1 cellular context compared by ENCODE assay signal in the genomic region with DNA sequence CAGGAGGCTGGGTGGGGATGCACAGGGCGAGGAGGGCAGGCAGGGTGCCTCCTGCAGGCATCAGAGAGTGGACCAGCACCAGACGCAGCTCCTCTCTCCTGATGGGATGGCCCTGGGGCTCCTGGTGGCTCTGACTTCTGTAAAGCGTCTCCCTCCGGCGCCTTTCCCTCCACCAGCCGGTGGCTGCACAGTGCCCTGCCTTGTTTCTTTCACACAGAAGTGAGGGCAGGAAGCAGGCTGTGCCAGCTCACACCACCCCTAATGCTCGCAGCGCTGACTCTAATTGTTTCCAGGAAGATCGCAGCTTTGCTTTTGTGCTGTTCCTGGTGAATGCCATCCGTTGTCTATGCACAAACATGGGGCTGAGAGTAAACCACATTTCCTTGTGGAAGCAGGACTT.
TF ChIP-seq lines count a peak whose summit lies in the region.

No MANE protein-coding gene starts in this region.

TF ChIP-seq in WTC11, 78 proteins besides CTCF, POLR2A, EP300 and RAD21 (continued from another document):
- TF ChIP-seq, protein P1, sequence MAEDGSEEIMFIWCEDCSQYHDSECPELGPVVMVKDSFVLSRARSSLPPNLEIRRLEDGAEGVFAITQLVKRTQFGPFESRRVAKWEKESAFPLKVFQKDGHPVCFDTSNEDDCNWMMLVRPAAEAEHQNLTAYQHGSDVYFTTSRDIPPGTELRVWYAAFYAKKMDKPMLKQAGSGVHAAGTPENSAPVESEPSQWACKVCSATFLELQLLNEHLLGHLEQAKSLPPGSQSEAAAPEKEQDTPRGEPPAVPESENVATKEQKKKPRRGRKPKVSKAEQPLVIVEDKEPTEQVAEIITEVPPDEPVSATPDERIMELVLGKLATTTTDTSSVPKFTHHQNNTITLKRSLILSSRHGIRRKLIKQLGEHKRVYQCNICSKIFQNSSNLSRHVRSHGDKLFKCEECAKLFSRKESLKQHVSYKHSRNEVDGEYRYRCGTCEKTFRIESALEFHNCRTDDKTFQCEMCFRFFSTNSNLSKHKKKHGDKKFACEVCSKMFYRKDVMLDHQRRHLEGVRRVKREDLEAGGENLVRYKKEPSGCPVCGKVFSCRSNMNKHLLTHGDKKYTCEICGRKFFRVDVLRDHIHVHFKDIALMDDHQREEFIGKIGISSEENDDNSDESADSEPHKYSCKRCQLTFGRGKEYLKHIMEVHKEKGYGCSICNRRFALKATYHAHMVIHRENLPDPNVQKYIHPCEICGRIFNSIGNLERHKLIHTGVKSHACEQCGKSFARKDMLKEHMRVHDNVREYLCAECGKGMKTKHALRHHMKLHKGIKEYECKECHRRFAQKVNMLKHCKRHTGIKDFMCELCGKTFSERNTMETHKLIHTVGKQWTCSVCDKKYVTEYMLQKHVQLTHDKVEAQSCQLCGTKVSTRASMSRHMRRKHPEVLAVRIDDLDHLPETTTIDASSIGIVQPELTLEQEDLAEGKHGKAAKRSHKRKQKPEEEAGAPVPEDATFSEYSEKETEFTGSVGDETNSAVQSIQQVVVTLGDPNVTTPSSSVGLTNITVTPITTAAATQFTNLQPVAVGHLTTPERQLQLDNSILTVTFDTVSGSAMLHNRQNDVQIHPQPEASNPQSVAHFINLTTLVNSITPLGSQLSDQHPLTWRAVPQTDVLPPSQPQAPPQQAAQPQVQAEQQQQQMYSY (CRISPR knock-in tag; IDR thresholded peaks at IDR 0.05) = no peak
- TF ChIP-seq SMAD3 (CRISPR knock-in tag; IDR thresholded peaks at IDR 0.05; ENCODE audit: borderline replicate concordance) (no peak), NFYB (CRISPR knock-in tag; conservative IDR thresholded peaks at IDR 0.05; ENCODE audit: low read depth) (no peak), KAT7 (CRISPR knock-in tag; IDR thresholded peaks at IDR 0.05; ENCODE audit: borderline replicate concordance) (no peak), ETV6 (CRISPR knock-in tag; IDR thresholded peaks at IDR 0.05) (no peak), MYBL2 (CRISPR knock-in tag; IDR thresholded peaks at IDR 0.05) (no peak), NR2C2 (CRISPR knock-in tag; IDR thresholded peaks at IDR 0.05) (no peak), RORB (CRISPR knock-in tag; IDR thresholded peaks at IDR 0.05) (no peak)
- TF ChIP-seq, protein P2, sequence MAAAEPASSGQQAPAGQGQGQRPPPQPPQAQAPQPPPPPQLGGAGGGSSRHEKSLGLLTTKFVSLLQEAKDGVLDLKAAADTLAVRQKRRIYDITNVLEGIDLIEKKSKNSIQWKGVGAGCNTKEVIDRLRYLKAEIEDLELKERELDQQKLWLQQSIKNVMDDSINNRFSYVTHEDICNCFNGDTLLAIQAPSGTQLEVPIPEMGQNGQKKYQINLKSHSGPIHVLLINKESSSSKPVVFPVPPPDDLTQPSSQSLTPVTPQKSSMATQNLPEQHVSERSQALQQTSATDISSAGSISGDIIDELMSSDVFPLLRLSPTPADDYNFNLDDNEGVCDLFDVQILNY (CRISPR knock-in tag; IDR thresholded peaks at IDR 0.05) = no peak
- TF ChIP-seq, protein P3, sequence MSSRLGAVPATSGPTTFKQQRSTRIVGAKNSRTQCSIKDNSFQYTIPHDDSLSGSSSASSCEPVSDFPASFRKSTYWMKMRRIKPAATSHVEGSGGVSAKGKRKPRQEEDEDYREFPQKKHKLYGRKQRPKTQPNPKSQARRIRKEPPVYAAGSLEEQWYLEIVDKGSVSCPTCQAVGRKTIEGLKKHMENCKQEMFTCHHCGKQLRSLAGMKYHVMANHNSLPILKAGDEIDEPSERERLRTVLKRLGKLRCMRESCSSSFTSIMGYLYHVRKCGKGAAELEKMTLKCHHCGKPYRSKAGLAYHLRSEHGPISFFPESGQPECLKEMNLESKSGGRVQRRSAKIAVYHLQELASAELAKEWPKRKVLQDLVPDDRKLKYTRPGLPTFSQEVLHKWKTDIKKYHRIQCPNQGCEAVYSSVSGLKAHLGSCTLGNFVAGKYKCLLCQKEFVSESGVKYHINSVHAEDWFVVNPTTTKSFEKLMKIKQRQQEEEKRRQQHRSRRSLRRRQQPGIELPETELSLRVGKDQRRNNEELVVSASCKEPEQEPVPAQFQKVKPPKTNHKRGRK (CRISPR knock-in tag; IDR thresholded peaks at IDR 0.05; ENCODE audit: borderline replicate concordance) = no peak
- TF ChIP-seq, protein P4, sequence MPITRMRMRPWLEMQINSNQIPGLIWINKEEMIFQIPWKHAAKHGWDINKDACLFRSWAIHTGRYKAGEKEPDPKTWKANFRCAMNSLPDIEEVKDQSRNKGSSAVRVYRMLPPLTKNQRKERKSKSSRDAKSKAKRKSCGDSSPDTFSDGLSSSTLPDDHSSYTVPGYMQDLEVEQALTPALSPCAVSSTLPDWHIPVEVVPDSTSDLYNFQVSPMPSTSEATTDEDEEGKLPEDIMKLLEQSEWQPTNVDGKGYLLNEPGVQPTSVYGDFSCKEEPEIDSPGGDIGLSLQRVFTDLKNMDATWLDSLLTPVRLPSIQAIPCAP (CRISPR knock-in tag; IDR thresholded peaks at IDR 0.05) = no peak
- TF ChIP-seq, protein P5, sequence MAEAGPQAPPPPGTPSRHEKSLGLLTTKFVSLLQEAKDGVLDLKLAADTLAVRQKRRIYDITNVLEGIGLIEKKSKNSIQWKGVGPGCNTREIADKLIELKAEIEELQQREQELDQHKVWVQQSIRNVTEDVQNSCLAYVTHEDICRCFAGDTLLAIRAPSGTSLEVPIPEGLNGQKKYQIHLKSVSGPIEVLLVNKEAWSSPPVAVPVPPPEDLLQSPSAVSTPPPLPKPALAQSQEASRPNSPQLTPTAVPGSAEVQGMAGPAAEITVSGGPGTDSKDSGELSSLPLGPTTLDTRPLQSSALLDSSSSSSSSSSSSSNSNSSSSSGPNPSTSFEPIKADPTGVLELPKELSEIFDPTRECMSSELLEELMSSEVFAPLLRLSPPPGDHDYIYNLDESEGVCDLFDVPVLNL (CRISPR knock-in tag; IDR thresholded peaks at IDR 0.05; ENCODE audit: borderline replicate concordance, low read depth) = no peak
